Comparison of ENCODE assay signal across 19 cellular contexts in genomic region chr11:121645596-121645995, GRCh38.
"Had no signal": no experiment of that assay in that cellular context is flagged by ENCODE, and none has a peak within 500 bp of the region (broad histone marks: within the 10 kb centered on the region; RNA-seq: fewer than 3 reads in every experiment).

No MANE protein-coding gene starts in this region.

- ATAC-seq: activated CD4-positive, alpha-beta T cell treated with anti-CD3 and anti-CD28 coated beads for 36 hours; heart right ventricle; lower lobe of right lung; natural killer cell treated with Interleukin-12 subunit alpha and Interleukin-12 subunit beta and Interleukin-15 and Interleukin-18, amount 100 ng/mL, for 72 hours; WTC11 had no signal

- H3K36me3 Mint-ChIP-seq: natural killer cell treated with Interleukin-12 subunit alpha and Interleukin-12 subunit beta and Interleukin-15 and Interleukin-18, amount 100 ng/mL, for 72 hours; WTC11 had no signal

- DNase-seq: activated CD4-positive, alpha-beta T cell treated with anti-CD3 and anti-CD28 coated beads for 36 hours; activated CD4-positive, alpha-beta T cell treated with anti-CD3 and anti-CD28 coated beads, Interleukin-2, amount 50 U/mL, for 48 hours; activated CD8-positive, alpha-beta memory T cell treated with anti-CD3 and anti-CD28 coated beads, Interleukin-2, amount 50 U/mL, for 48 hours; activated naive CD4-positive, alpha-beta T cell treated with Interleukin-2 at 50 U/mL for 16 hours; activated naive CD8-positive, alpha-beta T cell treated with anti-CD3 and anti-CD28 coated beads for 36 hours; activated T-cell treated with anti-CD3 and anti-CD28 coated beads, Interleukin-2, amount 50 U/mL, for 48 hours; amygdala; heart right ventricle; lower lobe of right lung; ovary; spleen; stimulated activated CD4-positive, alpha-beta T cell treated with anti-CD3 and anti-CD28 coated beads, Interleukin-4, amount 100 ng/mL, for 1 hour; stimulated activated naive CD4-positive, alpha-beta T cell; T1000; upper lobe of left lung had no signal

- H3K9me3 Mint-ChIP-seq: activated naive CD8-positive, alpha-beta T cell treated with anti-CD3 and anti-CD28 coated beads for 36 hours; natural killer cell treated with Interleukin-12 subunit alpha and Interleukin-12 subunit beta and Interleukin-15 and Interleukin-18, amount 100 ng/mL, for 72 hours; WTC11 had no signal

- H3K4me3 ChIP-seq: heart right ventricle, lower lobe of right lung, ovary, prostate gland, spleen, thoracic aorta, upper lobe of left lung had no signal

- H3K4me3 Mint-ChIP-seq: activated CD4-positive, alpha-beta T cell treated with anti-CD3 and anti-CD28 coated beads for 36 hours; activated naive CD8-positive, alpha-beta T cell treated with anti-CD3 and anti-CD28 coated beads for 36 hours; natural killer cell treated with Interleukin-12 subunit alpha and Interleukin-12 subunit beta and Interleukin-15 and Interleukin-18, amount 100 ng/mL, for 72 hours; WTC11 had no signal

- H3K27me3 Mint-ChIP-seq: activated CD4-positive, alpha-beta T cell treated with anti-CD3 and anti-CD28 coated beads for 36 hours; activated naive CD8-positive, alpha-beta T cell treated with anti-CD3 and anti-CD28 coated beads for 36 hours; natural killer cell treated with Interleukin-12 subunit alpha and Interleukin-12 subunit beta and Interleukin-15 and Interleukin-18, amount 100 ng/mL, for 72 hours had no signal
